ENCODE assay signal across 20 cellular contexts in genomic region chr10:44206127-44206818, GRCh38.
DNase-seq lines count a peak whose midpoint lies in the region; ATAC-seq and TF ChIP-seq lines count a peak whose summit lies in the region.
"Had no signal": no experiment of that assay in that cellular context is flagged by ENCODE, and none has a peak within 500 bp of the region (broad histone marks: within the 10 kb centered on the region; RNA-seq: fewer than 3 reads in every experiment).

No MANE protein-coding gene starts in this region.

- peak; percentile 29 for ATAC-seq in left lung

- H3K27me3 ChIP-seq in left lung (no peaks in the 10 kb centered on the region), thyroid gland (no peaks in the 10 kb centered on the region), colonic mucosa (no peaks in the 10 kb centered on the region), hepatocyte (no peaks in the 10 kb centered on the region)
- H3K27me3 ChIP-seq: Peyer's patch had no signal

- no peak overlapping the region for H3K4me2 ChIP-seq in hepatocyte
- H3K4me2 ChIP-seq: SK-N-SH had no signal

- WGBS in thyroid gland, 2 donors: 77 to 82% methylated on average over 21 to 25 of the region's 25 CpGs
- 91% methylated on average over 25 of the region's 25 CpGs for WGBS in hepatocyte (ENCODE audit: low lambda C conversion rate, missing lambda C conversion rate)

- no peak overlapping the region for H3K4me3 ChIP-seq in left lung
- no peak overlapping the region for H3K4me3 ChIP-seq in thyroid gland (replicated peaks in 1 of 3)
- H3K4me3 ChIP-seq in colonic mucosa: no peak overlapping the region
- H3K4me3 ChIP-seq in hepatocyte: no peak overlapping the region
- H3K4me3 ChIP-seq: Peyer's patch had no signal

- H3K4me1 ChIP-seq in left lung: no peaks in the 10 kb centered on the region
- H3K4me1 ChIP-seq in thyroid gland: peaks cover 0 to 4% of the 10 kb centered on the region in 2 donors
- H3K4me1 ChIP-seq in colonic mucosa: no peaks in the 10 kb centered on the region
- no peaks in the 10 kb centered on the region for H3K4me1 ChIP-seq in hepatocyte (ENCODE audit: insufficient read depth)
- H3K4me1 ChIP-seq: Peyer's patch had no signal

- H3K9me2 ChIP-seq in hepatocyte (replicated peaks; ENCODE audit: insufficient read depth): no peaks in the 10 kb centered on the region
- H3K9me2 ChIP-seq: SK-N-SH had no signal

- H3K79me2 ChIP-seq in hepatocyte: no peaks in the 10 kb centered on the region

- H4K20me1 ChIP-seq in hepatocyte (ENCODE audit: insufficient read depth, poor library complexity, severe bottlenecking): no peaks in the 10 kb centered on the region

- H2AFZ ChIP-seq in hepatocyte: no peak overlapping the region

- peaks cover 0 to 12% of the 10 kb centered on the region in 2 donors for H3K9me3 ChIP-seq in left lung
- no peaks in the 10 kb centered on the region for H3K9me3 ChIP-seq in thyroid gland
- H3K9me3 ChIP-seq in colonic mucosa: no peaks in the 10 kb centered on the region
- no peaks in the 10 kb centered on the region for H3K9me3 ChIP-seq in hepatocyte (ENCODE audit: low read depth)
- H3K9me3 ChIP-seq: Peyer's patch, SK-N-SH had no signal

- no peak overlapping the region for H3K9ac ChIP-seq in colonic mucosa (ENCODE audit: low read depth in 2 of 2, low read length in 2 of 2)
- H3K9ac ChIP-seq: SK-N-SH had no signal

- H3K27ac ChIP-seq in left lung: no peak overlapping the region
- no peak overlapping the region for H3K27ac ChIP-seq in thyroid gland
- no peak overlapping the region for H3K27ac ChIP-seq in colonic mucosa
- no peak overlapping the region for H3K27ac ChIP-seq in hepatocyte
- H3K27ac ChIP-seq: Peyer's patch had no signal

- intact Hi-C loops in left lung (cut with DNase I) (no loop called here), thyroid gland (cut with DNase I) (no loop called here), colonic mucosa (cut with DNase I) (no loop called here)

- TF ChIP-seq CTCF in left lung (IDR thresholded peaks at IDR 0.05) (no peak), thyroid gland (IDR thresholded peaks at IDR 0.05) (no peak), colonic mucosa (IDR thresholded peaks at IDR 0.05) (no peak), hepatocyte (IDR thresholded peaks at IDR 0.05; ENCODE audit: poor library complexity) (no peak)

- DNase-seq in EL: peak; percentile 23
- peak; percentile 91 for DNase-seq in RPMI7951 (ENCODE audit: low read depth)
- no peak for DNase-seq in left lung
- DNase-seq in thyroid gland: peak; percentile 47 to 58
- DNase-seq in colonic mucosa: no peak
- DNase-seq in D341Med (ENCODE audit: low spot score): no peak
- DNase-seq in hepatocyte (ENCODE audit: low spot score): no peak
- DNase-seq: ACHN; CD4-positive, alpha-beta T cell; DMS53; Kasumi-1; MM.1S; NCI-H1105 treated with DMSO at 0.1 percent for 48 hours; NCI-H1694 treated with DMSO at 0.1 percent for 48 hours; NCI-H2107; NCI-H226; NCI-H524 treated with DMSO at 0.1 percent for 48 hours; Peyer's patch; Right ventricle myocardium superior; SK-N-SH had no signal

- H3K36me3 ChIP-seq in left lung (no peaks in the 10 kb centered on the region), thyroid gland (no peaks in the 10 kb centered on the region), colonic mucosa (no peaks in the 10 kb centered on the region), hepatocyte (replicated peaks; ENCODE audit: insufficient read depth, low read depth) (no peaks in the 10 kb centered on the region)
- H3K36me3 ChIP-seq: Peyer's patch had no signal

- no peak for TF ChIP-seq POLR2A in thyroid gland (IDR thresholded peaks at IDR 0.05)

Comparison
In these comparisons a context has a peak if more than half of its experiments do, and no peak if none do; other contexts are left out.
1. DNase-seq: peak in EL (single experiment), RPMI7951 (single experiment) and thyroid gland (2 of 2); none in left lung (0 of 2), colonic mucosa (single experiment), D341Med (single experiment) and hepatocyte (single experiment).